15 cellular contexts compared by ENCODE assay signal in the genomic region with DNA sequence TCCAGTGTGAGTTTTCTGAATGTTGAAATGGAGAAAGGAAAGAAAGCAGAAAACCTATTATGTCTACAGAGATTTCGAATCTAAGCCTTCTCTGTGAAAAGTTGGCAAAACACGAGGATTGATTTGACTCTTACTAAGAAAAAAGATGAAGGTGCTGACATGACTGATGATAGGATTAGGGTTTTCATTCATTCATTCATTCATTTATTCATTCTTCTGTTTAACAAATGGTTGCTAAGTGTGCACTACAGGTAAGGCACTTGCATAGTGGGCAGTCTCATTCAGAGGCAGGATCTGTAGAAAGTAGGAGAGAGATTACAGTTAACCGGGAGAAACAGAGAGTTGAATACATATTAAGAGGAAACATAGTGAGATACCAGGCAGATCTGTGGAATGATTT.
DNase-seq lines count a peak whose midpoint lies in the region; ATAC-seq and TF ChIP-seq lines count a peak whose summit lies in the region.
"Had no signal": no experiment of that assay in that cellular context is flagged by ENCODE, and none has a peak within 500 bp of the region (broad histone marks: within the 10 kb centered on the region; RNA-seq: fewer than 3 reads in every experiment).

No MANE protein-coding gene starts in this region.

- H3K36me3 Mint-ChIP-seq in activated naive CD8-positive, alpha-beta T cell treated with anti-CD3 and anti-CD28 coated beads, Interleukin-2, amount 50 U/mL, for 24 hours (ENCODE audit: low read depth), result no peaks in the 10 kb centered on the region
- H3K36me3 Mint-ChIP-seq in activated naive CD8-positive, alpha-beta T cell treated with anti-CD3 and anti-CD28 coated beads for 36 hours, result no peaks in the 10 kb centered on the region

- CTCF ChIA-PET in SK-N-SH (lab: Yijun Ruan, JAX), result no interaction called here

- 72% methylated on average over 3 of the region's 3 CpGs for WGBS in SK-N-SH (ENCODE audit: low lambda C conversion rate)

- ATAC-seq in activated naive CD8-positive, alpha-beta T cell treated with anti-CD3 and anti-CD28 coated beads, Interleukin-2, amount 50 U/mL, for 24 hours, result peak; percentile 10
- ATAC-seq in GM21825 (IDR thresholded peaks at IDR 0.05; ENCODE audit: unreplicated experiment) (peak; percentile 36), HG03196 (IDR thresholded peaks at IDR 0.05; ENCODE audit: unreplicated experiment) (peak; percentile 17)
- ATAC-seq: psoas muscle had no signal

- H4K20me1 ChIP-seq in SK-N-SH (ENCODE audit: insufficient read depth), result no peaks in the 10 kb centered on the region

- no peak overlapping the region for H3K27ac ChIP-seq in SK-N-SH (ENCODE audit: low read depth in 2 of 2, low read length in 1 of 2)
- H3K27ac ChIP-seq: 22Rv1, psoas muscle had no signal

- TF ChIP-seq CTCF in SK-N-SH (IDR thresholded peaks at IDR 0.05), result no peak

- H3K4me3 ChIP-seq in SK-N-SH (ENCODE audit: low read depth in 2 of 2, low read length in 1 of 2), result no peak overlapping the region
- H3K4me3 ChIP-seq: psoas muscle had no signal

- TF ChIP-seq RAD21 in SK-N-SH (IDR thresholded peaks at IDR 0.05; ENCODE audit: low read length), result no peak

- in situ Hi-C loops in ACHN (cut with HindIII; ENCODE audit: low pct_ligation_motif_present, low pct_unique_long_range_greater_than_20kb, low sequenced_read_pairs), result no loop called here

- no peaks in the 10 kb centered on the region for H3K9me3 Mint-ChIP-seq in activated naive CD8-positive, alpha-beta T cell treated with anti-CD3 and anti-CD28 coated beads, Interleukin-2, amount 50 U/mL, for 24 hours
- no peaks in the 10 kb centered on the region for H3K9me3 Mint-ChIP-seq in activated naive CD8-positive, alpha-beta T cell treated with anti-CD3 and anti-CD28 coated beads for 36 hours

- no peaks in the 10 kb centered on the region for H3F3A ChIP-seq in SK-N-SH (replicated peaks; ENCODE audit: insufficient read depth)

- H3K4me3 Mint-ChIP-seq in activated naive CD8-positive, alpha-beta T cell treated with anti-CD3 and anti-CD28 coated beads, Interleukin-2, amount 50 U/mL, for 24 hours, result no peak overlapping the region
- H3K4me3 Mint-ChIP-seq in activated naive CD8-positive, alpha-beta T cell treated with anti-CD3 and anti-CD28 coated beads for 36 hours, result no peak overlapping the region

- no peaks in the 10 kb centered on the region for H3K27me3 ChIP-seq in SK-N-SH (ENCODE audit: insufficient read depth)
- H3K27me3 ChIP-seq: BE2C had no signal

- H3K4me2 ChIP-seq in SK-N-SH, result no peak overlapping the region

- H3K4me1 ChIP-seq in SK-N-SH (ENCODE audit: control insufficient read depth in 1 of 2, insufficient read depth in 2 of 2, low read depth in 1 of 2, low read length in 1 of 2), result no peaks in the 10 kb centered on the region
- H3K4me1 ChIP-seq: BE2C, psoas muscle had no signal

- H2AFZ ChIP-seq in SK-N-SH (ENCODE audit: low read depth), result no peak overlapping the region

- no peaks in the 10 kb centered on the region for H3K36me3 ChIP-seq in SK-N-SH (replicated peaks in 1 of 2; ENCODE audit: control insufficient read depth in 1 of 2, insufficient read depth in 2 of 2, low read length in 1 of 2)
- H3K36me3 ChIP-seq: BE2C had no signal

- no peaks in the 10 kb centered on the region for H3K79me2 ChIP-seq in SK-N-SH (ENCODE audit: insufficient read depth)

- TF ChIP-seq EP300 in SK-N-SH (IDR thresholded peaks at IDR 0.05; ENCODE audit: borderline replicate concordance in 1 of 2, low read depth in 1 of 2, low read length in 1 of 2), result no peak

- peaks cover 5% of the 10 kb centered on the region for H3K27me3 Mint-ChIP-seq in activated naive CD8-positive, alpha-beta T cell treated with anti-CD3 and anti-CD28 coated beads, Interleukin-2, amount 50 U/mL, for 24 hours
- no peaks in the 10 kb centered on the region for H3K27me3 Mint-ChIP-seq in activated naive CD8-positive, alpha-beta T cell treated with anti-CD3 and anti-CD28 coated beads for 36 hours

- POLR2A ChIA-PET in SK-N-SH (lab: Yijun Ruan, JAX), result no interaction called here

- DNase-seq in activated naive CD8-positive, alpha-beta T cell treated with anti-CD3 and anti-CD28 coated beads, Interleukin-2, amount 50 U/mL, for 24 hours, result no peak
- DNase-seq in activated naive CD8-positive, alpha-beta T cell treated with anti-CD3 and anti-CD28 coated beads for 36 hours, result no peak
- DNase-seq in GOT3 (lab: John Stamatoyannopoulos, UW), result no peak
- DNase-seq in activated T-cell treated with anti-CD3 and anti-CD28 coated beads, Interleukin-2, amount 50 U/mL, for 1 hour, result no peak
- no peak for DNase-seq in SK-N-SH
- no peak for DNase-seq in ACHN
- DNase-seq: activated CD4-positive, alpha-beta T cell treated with anti-CD3 and anti-CD28 coated beads for 4 hours; activated naive CD4-positive, alpha-beta T cell; BE2C; hippocampal formation; psoas muscle; small intestine had no signal

- peaks cover 12% of the 10 kb centered on the region for H3K4me1 Mint-ChIP-seq in activated naive CD8-positive, alpha-beta T cell treated with anti-CD3 and anti-CD28 coated beads, Interleukin-2, amount 50 U/mL, for 24 hours
- H3K4me1 Mint-ChIP-seq in activated naive CD8-positive, alpha-beta T cell treated with anti-CD3 and anti-CD28 coated beads for 36 hours, result peaks cover 14% of the 10 kb centered on the region

- no peaks in the 10 kb centered on the region for H3K9me3 ChIP-seq in SK-N-SH
- H3K9me3 ChIP-seq: BE2C, psoas muscle had no signal

- H3K27ac Mint-ChIP-seq in activated naive CD8-positive, alpha-beta T cell treated with anti-CD3 and anti-CD28 coated beads, Interleukin-2, amount 50 U/mL, for 24 hours, result peak overlapping the region; percentile 5
- H3K27ac Mint-ChIP-seq in activated naive CD8-positive, alpha-beta T cell treated with anti-CD3 and anti-CD28 coated beads for 36 hours, result no peak overlapping the region

- H3K9ac ChIP-seq in SK-N-SH, result no peak overlapping the region

- no peaks in the 10 kb centered on the region for H3K9me2 ChIP-seq in SK-N-SH

TF ChIP-seq in SK-N-SH, 30 proteins besides CTCF, POLR2A, EP300 and RAD21:
- no peak for TF ChIP-seq GABPA (IDR thresholded peaks at IDR 0.05; ENCODE audit: low read depth)
TF ChIP-seq in SK-N-SH: peak in this region for 0.
